In the genomic region with DNA sequence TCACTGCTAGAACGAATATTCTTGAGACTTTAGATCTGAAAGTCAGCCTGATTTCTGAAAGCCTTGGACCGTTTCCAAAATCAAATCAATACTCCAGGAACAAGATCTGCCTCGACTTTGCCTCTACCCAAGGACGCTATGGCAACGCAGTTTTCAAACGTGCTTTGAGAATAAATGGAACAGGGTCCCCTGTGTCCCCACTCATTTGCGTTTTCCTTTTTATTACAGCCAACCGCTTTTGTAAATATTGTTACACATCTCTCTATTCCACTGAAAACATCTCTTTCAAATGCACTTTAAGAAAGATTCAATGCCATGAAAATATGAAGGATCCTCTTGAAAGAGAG, we compare ENCODE assay signal across 9 cellular contexts. TPM values are rescaled to one million over a fixed set of nuclear protein-coding genes. Genes with fewer than 3 reads are reported as not detected.
A peak's percentile ranks its signal among the peaks of the same experiment; 100 is the strongest.
DNase-seq lines count a peak whose midpoint lies in the region; ATAC-seq and TF ChIP-seq lines count a peak whose summit lies in the region.
"Not testable (repeated sequence)": the region's sequence is repeated elsewhere in the genome, so short reads cannot be mapped to it uniquely, and the experiment has no call there.
"Had no signal": no experiment of that assay in that cellular context is flagged by ENCODE, and none has a peak within 500 bp of the region (broad histone marks: within the 10 kb centered on the region; RNA-seq: fewer than 3 reads in every experiment).

No MANE protein-coding gene starts in this region.

- WGBS in smooth muscle cell (ENCODE audit: low lambda C conversion rate), result 44% methylated on average over 8 of the region's 8 CpGs

- not testable (repeated sequence) for ATAC-seq in memory B cell (ENCODE audit: low read depth)

- H3K4me1 ChIP-seq in CD8-positive, alpha-beta memory T cell (ENCODE audit: insufficient read depth, low read length), result peaks cover 29% of the 10 kb centered on the region
- not testable (repeated sequence) for H3K4me1 ChIP-seq in smooth muscle cell (ENCODE audit: low read depth)

- POLR2A ChIA-PET in CD8-positive, alpha-beta memory T cell (lab: Charles Lee), result interaction anchor here (1.1 kb wide), 1 partner anchor 42 kb away, joined by 3 read pairs; no protein-coding TSS in a partner anchor

- not testable (repeated sequence) for DNase-seq in CD8-positive, alpha-beta memory T cell; SK-N-MC (ENCODE audit: low read depth, low spot score); memory B cell (ENCODE audit: low spot score in 2 of 2); smooth muscle cell (lab: John Stamatoyannopoulos, UW; ENCODE audit: unreplicated experiment)

- TF ChIP-seq CTCF in 22Rv1 (IDR thresholded peaks at IDR 0.05), result peak; percentile 56
- TF ChIP-seq CTCF in smooth muscle cell (IDR thresholded peaks at IDR 0.05; ENCODE audit: borderline replicate concordance, insufficient read depth, poor library complexity, severe bottlenecking), result not testable (repeated sequence)

- peak overlapping the region; percentile 19 to 82 (median 65) for H3K4me3 Mint-ChIP-seq in CD8-positive, alpha-beta memory T cell
- H3K4me3 Mint-ChIP-seq in IgD-negative memory B cell (peak overlapping the region; percentile 13 to 62 (median 53)), memory B cell (peak overlapping the region; percentile 11)
- peak overlapping the region; percentile 19 for H3K4me3 Mint-ChIP-seq in activated naive CD4-positive, alpha-beta T cell treated with anti-CD3 and anti-CD28 coated beads, Interleukin-2, amount 50 U/mL, for 24 hours
- H3K4me3 Mint-ChIP-seq in dendritic cell treated with granulocyte-macrophage colony-stimulating factor and Interleukin-4, amounts not matched to agents 40 ng/mL and 50 ng/mL, for 4 days, result peak overlapping the region; percentile 8

- not testable (repeated sequence) for H3K9me3 ChIP-seq in CD8-positive, alpha-beta memory T cell (ENCODE audit: low read length); SK-N-MC (ENCODE audit: low read depth, low read length); smooth muscle cell (replicated peaks; ENCODE audit: low read depth)

- H3F3A ChIP-seq in smooth muscle cell (ENCODE audit: low read depth), result not testable (repeated sequence)

- H3K79me2 ChIP-seq in smooth muscle cell (ENCODE audit: low read depth), result not testable (repeated sequence)

- H3K36me3 Mint-ChIP-seq in CD8-positive, alpha-beta memory T cell, result peaks cover 4 to 29% (median 6%) of the 10 kb centered on the region in 3 donors
- H3K36me3 Mint-ChIP-seq in IgD-negative memory B cell; activated naive CD4-positive, alpha-beta T cell treated with anti-CD3 and anti-CD28 coated beads, Interleukin-2, amount 50 U/mL, for 24 hours; memory B cell: not testable (repeated sequence)
- H3K36me3 Mint-ChIP-seq in dendritic cell treated with granulocyte-macrophage colony-stimulating factor and Interleukin-4, amounts not matched to agents 40 ng/mL and 50 ng/mL, for 4 days (ENCODE audit: low read depth), result peaks cover 39% of the 10 kb centered on the region

- intact Hi-C loops in dendritic cell treated with granulocyte-macrophage colony-stimulating factor and Interleukin-4, amounts not matched to agents 40 ng/mL and 50 ng/mL, for 4 days (cut with micrococcal nuclease), result loop anchor here (5.0 kb wide), 1 partner anchor 95 kb away; no protein-coding TSS in a partner anchor

- H3K9me3 Mint-ChIP-seq in CD8-positive, alpha-beta memory T cell; IgD-negative memory B cell; activated naive CD4-positive, alpha-beta T cell treated with anti-CD3 and anti-CD28 coated beads, Interleukin-2, amount 50 U/mL, for 24 hours; dendritic cell treated with granulocyte-macrophage colony-stimulating factor and Interleukin-4, amounts not matched to agents 40 ng/mL and 50 ng/mL, for 4 days; memory B cell: not testable (repeated sequence)

- not testable (repeated sequence) for H3K27me3 Mint-ChIP-seq in CD8-positive, alpha-beta memory T cell; IgD-negative memory B cell; activated naive CD4-positive, alpha-beta T cell treated with anti-CD3 and anti-CD28 coated beads, Interleukin-2, amount 50 U/mL, for 24 hours; dendritic cell treated with granulocyte-macrophage colony-stimulating factor and Interleukin-4, amounts not matched to agents 40 ng/mL and 50 ng/mL, for 4 days; memory B cell

- not testable (repeated sequence) for H2AFZ ChIP-seq in smooth muscle cell (ENCODE audit: low read depth)

- H3K9ac ChIP-seq in SK-N-MC (ENCODE audit: insufficient read length), result peak overlapping the region; percentile 50
- not testable (repeated sequence) for H3K9ac ChIP-seq in smooth muscle cell (ENCODE audit: low read depth)

- CTCF ChIA-PET in CD8-positive, alpha-beta memory T cell (lab: Charles Lee), result interaction anchor here (0.8 to 2.6 kb wide), 7 partner anchors 9 to 98 kb away, joined by 3 to 25 read pairs (median 4); no protein-coding TSS in a partner anchor

- peak overlapping the region; percentile 51 for H3K4me2 ChIP-seq in smooth muscle cell

- H3K4me1 Mint-ChIP-seq in CD8-positive, alpha-beta memory T cell, result peaks cover 41 to 61% (median 45%) of the 10 kb centered on the region in 3 donors
- peaks cover 23 to 35% (median 27%) of the 10 kb centered on the region in 3 donors for H3K4me1 Mint-ChIP-seq in IgD-negative memory B cell
- peaks cover 37% of the 10 kb centered on the region for H3K4me1 Mint-ChIP-seq in activated naive CD4-positive, alpha-beta T cell treated with anti-CD3 and anti-CD28 coated beads, Interleukin-2, amount 50 U/mL, for 24 hours
- H3K4me1 Mint-ChIP-seq in dendritic cell treated with granulocyte-macrophage colony-stimulating factor and Interleukin-4, amounts not matched to agents 40 ng/mL and 50 ng/mL, for 4 days (ENCODE audit: low read depth), result peaks cover 46% of the 10 kb centered on the region
- H3K4me1 Mint-ChIP-seq in memory B cell, result peaks cover 25% of the 10 kb centered on the region

- H3K27me3 ChIP-seq in CD8-positive, alpha-beta memory T cell (ENCODE audit: insufficient read depth, low read length, poor library complexity, severe bottlenecking); smooth muscle cell (ENCODE audit: low read depth): not testable (repeated sequence)

- H3K27ac ChIP-seq in 22Rv1; CD8-positive, alpha-beta memory T cell (ENCODE audit: low read depth, low read length); SK-N-MC; smooth muscle cell (ENCODE audit: low read depth): not testable (repeated sequence)

- H4K20me1 ChIP-seq in smooth muscle cell (ENCODE audit: low read depth), result not testable (repeated sequence)

- H3K4me3 ChIP-seq in CD8-positive, alpha-beta memory T cell (ENCODE audit: low read length); smooth muscle cell: not testable (repeated sequence)
- H3K4me3 ChIP-seq in SK-N-MC, result peak overlapping the region; percentile 60

- not testable (repeated sequence) for H3K36me3 ChIP-seq in CD8-positive, alpha-beta memory T cell (ENCODE audit: insufficient read depth, low read length); SK-N-MC (ENCODE audit: insufficient read depth, low read length); smooth muscle cell (ENCODE audit: low read depth)

- peak overlapping the region in 5 of 8 donors; percentile 10 to 84 (median 68) for H3K27ac Mint-ChIP-seq in CD8-positive, alpha-beta memory T cell
- H3K27ac Mint-ChIP-seq in IgD-negative memory B cell, result peak overlapping the region in 2 of 3 donors; percentile 3 to 36
- not testable (repeated sequence) for H3K27ac Mint-ChIP-seq in activated naive CD4-positive, alpha-beta T cell treated with anti-CD3 and anti-CD28 coated beads, Interleukin-2, amount 50 U/mL, for 24 hours; dendritic cell treated with granulocyte-macrophage colony-stimulating factor and Interleukin-4, amounts not matched to agents 40 ng/mL and 50 ng/mL, for 4 days; memory B cell

RNA-seq across cellular contexts. Expression of gene MICA, which starts 6.3 kb away (rescaled TPM):
- total RNA-seq in CD8-positive, alpha-beta memory T cell, result 10 to 100 TPM; 12.4 to 12.8 TPM
- polyA plus RNA-seq in CD8-positive, alpha-beta memory T cell, result 8.2 TPM
- polyA plus RNA-seq in IgD-negative memory B cell (9.2 TPM), smooth muscle cell (60.8 and 61.5 TPM in 2 replicates)
- total RNA-seq in smooth muscle cell, result 45.8 and 54.2 TPM in 2 replicates

RNA-seq across cellular contexts. Expression of gene HLA-B, which starts 40.1 kb away (rescaled TPM):
- 1,000 to 10,000 TPM; 3,705 to 3,812 TPM for total RNA-seq in CD8-positive, alpha-beta memory T cell
- 8,337 TPM for polyA plus RNA-seq in CD8-positive, alpha-beta memory T cell
- polyA plus RNA-seq in IgD-negative memory B cell (6,901 TPM), smooth muscle cell (605 and 646 TPM in 2 replicates)
- 238 and 2,794 TPM in 2 replicates for total RNA-seq in smooth muscle cell
- total RNA-seq: SJCRH30 had no signal

Comparison
In these comparisons a context has a peak if more than half of its experiments do, and no peak if none do; other contexts are left out.
1. H3K4me3 Mint-ChIP-seq: peak in every context shown above with its lines; median percentile 65 in CD8-positive, alpha-beta memory T cell; 53 in IgD-negative memory B cell; 19 in activated naive CD4-positive, alpha-beta T cell treated with anti-CD3 and anti-CD28 coated beads, Interleukin-2, amount 50 U/mL, for 24 hours; 11 in memory B cell; 8 in dendritic cell treated with granulocyte-macrophage colony-stimulating factor and Interleukin-4, amounts not matched to agents 40 ng/mL and 50 ng/mL, for 4 days.
2. RNA of gene HLA-B, which starts 40.1 kb away (polyA plus RNA-seq): 8,337 TPM in CD8-positive, alpha-beta memory T cell (single experiment) and 6,901 TPM in IgD-negative memory B cell (single experiment); 605 to 646 TPM in smooth muscle cell; every median in the first group is over 10 times any median in the second.